1 cellular context compared by ENCODE assay signal in the genomic region with DNA sequence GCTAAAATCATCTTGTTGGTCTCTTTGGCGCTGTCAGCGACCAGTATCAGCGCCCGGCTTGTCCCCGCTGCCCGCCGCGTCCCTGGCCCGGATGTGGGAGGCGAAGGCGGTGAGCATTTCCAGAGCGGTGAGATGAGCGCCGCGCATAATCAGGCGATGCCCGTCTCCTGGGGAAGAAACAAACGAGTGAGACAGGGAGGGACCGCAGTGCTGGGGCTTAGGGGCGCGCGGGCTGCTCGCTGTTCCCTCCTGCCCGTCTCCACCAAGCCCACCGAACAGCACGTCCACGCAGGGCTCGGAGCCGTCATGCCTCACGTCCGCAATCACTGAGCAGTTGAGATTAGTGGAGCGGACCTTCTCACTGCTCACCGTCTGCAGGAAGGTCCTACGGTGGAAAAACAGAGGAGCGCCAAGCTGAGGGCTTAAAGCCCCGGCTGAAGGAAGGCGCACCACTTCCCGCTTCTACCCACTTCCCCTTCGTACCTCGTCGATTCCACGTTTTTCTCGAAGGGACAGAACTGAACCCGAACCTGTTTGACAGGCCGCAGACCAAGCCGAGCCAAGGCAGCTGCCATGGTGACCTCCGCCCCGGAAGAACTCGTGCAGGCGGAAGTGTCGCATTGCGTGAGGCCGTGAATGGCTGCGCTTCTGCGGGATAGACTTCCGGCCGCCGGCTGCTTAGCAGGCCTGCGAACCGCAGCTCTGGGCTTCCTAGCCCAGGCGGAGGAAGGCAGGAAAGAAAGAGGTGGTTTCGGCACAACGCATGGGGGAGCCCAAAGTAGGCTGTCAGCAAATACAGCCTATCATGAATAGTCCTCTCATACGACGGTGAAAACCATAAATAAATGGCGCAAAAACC.
A peak's percentile ranks its signal among the peaks of the same experiment; 100 is the strongest.
TF ChIP-seq lines count a peak whose summit lies in the region.

A gene (minus strand): TSS at position 595 of the 859 bp plus-strand sequence. CDS start 20 bp downstream, at position 575.

TF ChIP-seq in K562, 482 proteins besides CTCF, POLR2A, EP300 and RAD21 (continued from another document and continues in another):
- TF ChIP-seq, protein P1, sequence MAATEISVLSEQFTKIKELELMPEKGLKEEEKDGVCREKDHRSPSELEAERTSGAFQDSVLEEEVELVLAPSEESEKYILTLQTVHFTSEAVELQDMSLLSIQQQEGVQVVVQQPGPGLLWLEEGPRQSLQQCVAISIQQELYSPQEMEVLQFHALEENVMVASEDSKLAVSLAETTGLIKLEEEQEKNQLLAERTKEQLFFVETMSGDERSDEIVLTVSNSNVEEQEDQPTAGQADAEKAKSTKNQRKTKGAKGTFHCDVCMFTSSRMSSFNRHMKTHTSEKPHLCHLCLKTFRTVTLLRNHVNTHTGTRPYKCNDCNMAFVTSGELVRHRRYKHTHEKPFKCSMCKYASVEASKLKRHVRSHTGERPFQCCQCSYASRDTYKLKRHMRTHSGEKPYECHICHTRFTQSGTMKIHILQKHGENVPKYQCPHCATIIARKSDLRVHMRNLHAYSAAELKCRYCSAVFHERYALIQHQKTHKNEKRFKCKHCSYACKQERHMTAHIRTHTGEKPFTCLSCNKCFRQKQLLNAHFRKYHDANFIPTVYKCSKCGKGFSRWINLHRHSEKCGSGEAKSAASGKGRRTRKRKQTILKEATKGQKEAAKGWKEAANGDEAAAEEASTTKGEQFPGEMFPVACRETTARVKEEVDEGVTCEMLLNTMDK (IDR thresholded peaks at IDR 0.05; ENCODE audit: borderline replicate concordance, insufficient read depth, low read depth, low read length, poor library complexity, severe bottlenecking) = no peak
- no peak for TF ChIP-seq MTF1 (CRISPR knock-in tag; IDR thresholded peaks at IDR 0.05; ENCODE audit: borderline replicate concordance)
- TF ChIP-seq NR2C1 (IDR thresholded peaks at IDR 0.05) = peak; percentile 100
- TF ChIP-seq NR2C1 (tag; IDR thresholded peaks at IDR 0.05) = peak; percentile 100
- TF ChIP-seq CREM (IDR thresholded peaks at IDR 0.05; ENCODE audit: low read depth) = peak; percentile 94
- 0 out of 2 replicates have a peak, but pooled peaks have one; percentile 22 for TF ChIP-seq ZNF77 (CRISPR knock-in tag; IDR thresholded peaks at IDR 0.05)
- TF ChIP-seq CBX1 (IDR thresholded peaks at IDR 0.05; ENCODE audit: low read depth) = peak; percentile 85
- no peak for TF ChIP-seq PHB (CRISPR knock-in tag; IDR thresholded peaks at IDR 0.05)
- TF ChIP-seq, protein P2, sequence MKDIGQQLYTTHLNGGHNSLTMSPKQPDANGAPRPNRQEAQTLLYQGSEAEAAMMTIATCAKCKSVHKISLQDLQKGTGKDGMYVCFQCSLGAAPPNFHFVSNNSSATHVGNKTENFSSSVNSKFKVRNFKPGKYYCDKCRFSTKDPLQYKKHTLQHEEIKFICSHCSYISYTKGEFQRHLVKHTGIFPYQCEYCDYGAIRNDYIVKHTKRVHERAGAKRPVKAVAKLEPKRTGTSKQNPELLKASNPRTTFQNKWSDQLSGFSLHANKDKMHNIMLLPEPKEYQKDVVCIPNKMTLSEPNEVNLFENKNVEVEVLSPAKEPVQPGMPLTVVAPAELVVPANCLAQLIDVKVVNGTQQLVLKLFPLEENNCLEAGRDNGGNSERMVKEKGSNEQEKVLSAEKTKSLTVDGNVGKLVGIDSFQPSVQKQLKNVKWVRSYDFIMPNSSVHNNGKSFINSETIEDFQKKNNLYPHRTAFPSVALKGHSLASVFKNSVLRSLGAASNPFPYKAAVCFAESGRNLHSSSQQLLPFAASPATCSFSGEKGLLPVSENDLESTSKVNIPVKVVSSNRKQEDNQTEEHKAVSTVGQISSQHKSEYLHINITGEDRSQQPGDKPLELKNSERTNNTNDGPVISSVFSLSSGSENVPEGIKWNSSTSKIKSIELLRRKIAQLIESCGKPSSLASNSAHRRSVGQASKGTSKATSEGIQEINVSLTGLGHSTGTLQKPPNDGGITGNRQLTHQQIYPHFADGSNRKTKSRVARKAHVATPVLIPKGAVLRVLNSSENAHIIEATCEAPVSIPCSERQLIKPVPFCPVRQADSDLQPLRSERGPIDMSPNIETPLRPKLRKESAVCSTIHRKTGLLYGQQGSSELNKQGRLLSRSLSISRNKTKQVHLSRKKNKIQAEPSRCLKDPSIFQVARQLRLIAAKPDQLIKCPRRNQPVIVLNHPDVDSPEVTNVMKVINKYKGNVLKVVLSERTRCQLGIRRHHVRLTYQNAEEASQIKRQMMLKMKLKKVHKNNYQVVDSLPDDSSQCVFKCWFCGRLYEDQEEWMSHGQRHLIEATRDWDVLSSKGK (CRISPR knock-in tag; IDR thresholded peaks at IDR 0.05) = no peak
- TF ChIP-seq ZFP1 (CRISPR knock-in tag; IDR thresholded peaks at IDR 0.05) = 0 out of 2 replicates have a peak, but pooled peaks have one; percentile 45
- TF ChIP-seq, protein P3, sequence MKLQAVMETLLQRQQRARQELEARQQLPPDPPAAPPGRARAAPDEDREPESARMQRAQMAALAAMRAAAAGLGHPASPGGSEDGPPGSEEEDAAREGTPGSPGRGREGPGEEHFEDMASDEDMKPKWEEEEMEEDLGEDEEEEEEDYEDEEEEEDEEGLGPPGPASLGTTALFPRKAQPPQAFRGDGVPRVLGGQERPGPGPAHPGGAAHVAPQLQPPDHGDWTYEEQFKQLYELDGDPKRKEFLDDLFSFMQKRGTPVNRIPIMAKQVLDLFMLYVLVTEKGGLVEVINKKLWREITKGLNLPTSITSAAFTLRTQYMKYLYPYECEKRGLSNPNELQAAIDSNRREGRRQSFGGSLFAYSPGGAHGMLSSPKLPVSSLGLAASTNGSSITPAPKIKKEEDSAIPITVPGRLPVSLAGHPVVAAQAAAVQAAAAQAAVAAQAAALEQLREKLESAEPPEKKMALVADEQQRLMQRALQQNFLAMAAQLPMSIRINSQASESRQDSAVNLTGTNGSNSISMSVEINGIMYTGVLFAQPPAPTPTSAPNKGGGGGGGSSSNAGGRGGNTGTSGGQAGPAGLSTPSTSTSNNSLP (IDR thresholded peaks at IDR 0.05; ENCODE audit: borderline replicate concordance, low read depth, low read length) = no peak
- TF ChIP-seq, protein P4, sequence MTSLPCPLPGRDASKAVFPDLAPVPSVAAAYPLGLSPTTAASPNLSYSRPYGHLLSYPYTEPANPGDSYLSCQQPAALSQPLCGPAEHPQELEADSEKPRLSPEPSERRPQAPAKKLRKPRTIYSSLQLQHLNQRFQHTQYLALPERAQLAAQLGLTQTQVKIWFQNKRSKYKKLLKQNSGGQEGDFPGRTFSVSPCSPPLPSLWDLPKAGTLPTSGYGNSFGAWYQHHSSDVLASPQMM (CRISPR knock-in tag; IDR thresholded peaks at IDR 0.05) = no peak
- TF ChIP-seq, protein P5, sequence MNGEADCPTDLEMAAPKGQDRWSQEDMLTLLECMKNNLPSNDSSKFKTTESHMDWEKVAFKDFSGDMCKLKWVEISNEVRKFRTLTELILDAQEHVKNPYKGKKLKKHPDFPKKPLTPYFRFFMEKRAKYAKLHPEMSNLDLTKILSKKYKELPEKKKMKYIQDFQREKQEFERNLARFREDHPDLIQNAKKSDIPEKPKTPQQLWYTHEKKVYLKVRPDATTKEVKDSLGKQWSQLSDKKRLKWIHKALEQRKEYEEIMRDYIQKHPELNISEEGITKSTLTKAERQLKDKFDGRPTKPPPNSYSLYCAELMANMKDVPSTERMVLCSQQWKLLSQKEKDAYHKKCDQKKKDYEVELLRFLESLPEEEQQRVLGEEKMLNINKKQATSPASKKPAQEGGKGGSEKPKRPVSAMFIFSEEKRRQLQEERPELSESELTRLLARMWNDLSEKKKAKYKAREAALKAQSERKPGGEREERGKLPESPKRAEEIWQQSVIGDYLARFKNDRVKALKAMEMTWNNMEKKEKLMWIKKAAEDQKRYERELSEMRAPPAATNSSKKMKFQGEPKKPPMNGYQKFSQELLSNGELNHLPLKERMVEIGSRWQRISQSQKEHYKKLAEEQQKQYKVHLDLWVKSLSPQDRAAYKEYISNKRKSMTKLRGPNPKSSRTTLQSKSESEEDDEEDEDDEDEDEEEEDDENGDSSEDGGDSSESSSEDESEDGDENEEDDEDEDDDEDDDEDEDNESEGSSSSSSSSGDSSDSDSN (IDR thresholded peaks at IDR 0.05; ENCODE audit: borderline replicate concordance in 1 of 2, low read depth in 2 of 2, low read length in 2 of 2) = peak; percentile 81 to 82
- no peak for TF ChIP-seq KAT2B (IDR thresholded peaks at IDR 0.05; ENCODE audit: low read depth, low read length)
- TF ChIP-seq, protein P6, sequence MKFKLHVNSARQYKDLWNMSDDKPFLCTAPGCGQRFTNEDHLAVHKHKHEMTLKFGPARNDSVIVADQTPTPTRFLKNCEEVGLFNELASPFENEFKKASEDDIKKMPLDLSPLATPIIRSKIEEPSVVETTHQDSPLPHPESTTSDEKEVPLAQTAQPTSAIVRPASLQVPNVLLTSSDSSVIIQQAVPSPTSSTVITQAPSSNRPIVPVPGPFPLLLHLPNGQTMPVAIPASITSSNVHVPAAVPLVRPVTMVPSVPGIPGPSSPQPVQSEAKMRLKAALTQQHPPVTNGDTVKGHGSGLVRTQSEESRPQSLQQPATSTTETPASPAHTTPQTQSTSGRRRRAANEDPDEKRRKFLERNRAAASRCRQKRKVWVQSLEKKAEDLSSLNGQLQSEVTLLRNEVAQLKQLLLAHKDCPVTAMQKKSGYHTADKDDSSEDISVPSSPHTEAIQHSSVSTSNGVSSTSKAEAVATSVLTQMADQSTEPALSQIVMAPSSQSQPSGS (CRISPR knock-in tag; IDR thresholded peaks at IDR 0.05) = no peak
- TF ChIP-seq CHD4 (IDR thresholded peaks at IDR 0.05; ENCODE audit: insufficient read depth, insufficient replicate concordance, low read depth, low read length, poor library complexity, severe bottlenecking) = no peak
- peak in 1 of 2 experiments; percentile 87; a peak in 1 of 4 replicates for TF ChIP-seq HDAC1 (IDR thresholded peaks at IDR 0.05)
- TF ChIP-seq, protein P7, sequence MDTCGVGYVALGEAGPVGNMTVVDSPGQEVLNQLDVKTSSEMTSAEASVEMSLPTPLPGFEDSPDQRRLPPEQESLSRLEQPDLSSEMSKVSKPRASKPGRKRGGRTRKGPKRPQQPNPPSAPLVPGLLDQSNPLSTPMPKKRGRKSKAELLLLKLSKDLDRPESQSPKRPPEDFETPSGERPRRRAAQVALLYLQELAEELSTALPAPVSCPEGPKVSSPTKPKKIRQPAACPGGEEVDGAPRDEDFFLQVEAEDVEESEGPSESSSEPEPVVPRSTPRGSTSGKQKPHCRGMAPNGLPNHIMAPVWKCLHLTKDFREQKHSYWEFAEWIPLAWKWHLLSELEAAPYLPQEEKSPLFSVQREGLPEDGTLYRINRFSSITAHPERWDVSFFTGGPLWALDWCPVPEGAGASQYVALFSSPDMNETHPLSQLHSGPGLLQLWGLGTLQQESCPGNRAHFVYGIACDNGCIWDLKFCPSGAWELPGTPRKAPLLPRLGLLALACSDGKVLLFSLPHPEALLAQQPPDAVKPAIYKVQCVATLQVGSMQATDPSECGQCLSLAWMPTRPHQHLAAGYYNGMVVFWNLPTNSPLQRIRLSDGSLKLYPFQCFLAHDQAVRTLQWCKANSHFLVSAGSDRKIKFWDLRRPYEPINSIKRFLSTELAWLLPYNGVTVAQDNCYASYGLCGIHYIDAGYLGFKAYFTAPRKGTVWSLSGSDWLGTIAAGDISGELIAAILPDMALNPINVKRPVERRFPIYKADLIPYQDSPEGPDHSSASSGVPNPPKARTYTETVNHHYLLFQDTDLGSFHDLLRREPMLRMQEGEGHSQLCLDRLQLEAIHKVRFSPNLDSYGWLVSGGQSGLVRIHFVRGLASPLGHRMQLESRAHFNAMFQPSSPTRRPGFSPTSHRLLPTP (IDR thresholded peaks at IDR 0.05; ENCODE audit: borderline replicate concordance, extremely low read depth, insufficient read length) = no peak
- no peak for TF ChIP-seq MCM2 (IDR thresholded peaks at IDR 0.05; ENCODE audit: low read depth)
- peak in 1 of 2 experiments; percentile 98; a peak in 2 of 4 replicates for TF ChIP-seq KDM4B (IDR thresholded peaks at IDR 0.05; ENCODE audit: borderline replicate concordance in 2 of 2, low read depth in 1 of 2)
- TF ChIP-seq OTX1 (CRISPR knock-in tag; IDR thresholded peaks at IDR 0.05) = peak; percentile 46; the same call in 1 of the 2 replicates
- TF ChIP-seq, protein P8, sequence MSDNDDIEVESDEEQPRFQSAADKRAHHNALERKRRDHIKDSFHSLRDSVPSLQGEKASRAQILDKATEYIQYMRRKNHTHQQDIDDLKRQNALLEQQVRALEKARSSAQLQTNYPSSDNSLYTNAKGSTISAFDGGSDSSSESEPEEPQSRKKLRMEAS (CRISPR knock-in tag; IDR thresholded peaks at IDR 0.05) = peak; percentile 68; the same call in 1 of the 2 replicates
- TF ChIP-seq KDM5B (IDR thresholded peaks at IDR 0.05; ENCODE audit: insufficient replicate concordance, low read depth, low read length) = peak; percentile 95
- peak; percentile 97 for TF ChIP-seq DNMT1 (IDR thresholded peaks at IDR 0.05)
- no peak for TF ChIP-seq ARHGAP35 (IDR thresholded peaks at IDR 0.05; ENCODE audit: partially characterized antibody)
